8 cellular contexts compared by ENCODE assay signal in genomic region chr11:124194696-124195418, GRCh38. TPM values are rescaled to one million over a fixed set of nuclear protein-coding genes. Genes with fewer than 3 reads are reported as not detected.
DNase-seq lines count a peak whose midpoint lies in the region; ATAC-seq and TF ChIP-seq lines count a peak whose summit lies in the region.

No MANE protein-coding gene starts in this region.

- ATAC-seq in GM18867 (IDR thresholded peaks at IDR 0.05; ENCODE audit: unreplicated experiment): peak; percentile 85
- ATAC-seq in HG03039 (IDR thresholded peaks at IDR 0.05; ENCODE audit: unreplicated experiment): peak; percentile 82

- DNase-seq in CD1c-positive myeloid dendritic cell (ENCODE audit: extremely low spot score): peak; percentile 72
- peak; percentile 69 to 70 for DNase-seq in NCI-H2081 (lab: John Stamatoyannopoulos, UW)
- DNase-seq in activated CD4-positive, alpha-beta T cell treated with anti-CD3 and anti-CD28 coated beads, Interleukin-2, amount 50 U/mL, for 1 hour: peak; percentile 13
- peak in 1 of 2 donors; percentile 42 for DNase-seq in foreskin fibroblast
- peak; percentile 45 for DNase-seq in pulmonary artery endothelial cell (ENCODE audit: low read depth, low spot score)
- DNase-seq in DMS79 treated with DMSO at 0.1 percent for 48 hours (lab: John Stamatoyannopoulos, UW): no peak

- no peak overlapping the region for H3K4me3 ChIP-seq in foreskin fibroblast (ENCODE audit: low read depth in 1 of 2, low read length in 2 of 2)

- TF ChIP-seq CTCF in foreskin fibroblast (IDR thresholded peaks at IDR 0.05; ENCODE audit: low read depth, low read length): peak; percentile 76

RNA-seq across cellular contexts. Expression of gene OR10D3, which starts 11.7 kb away (rescaled TPM):
- not detected in 2 replicates for total RNA-seq in pulmonary artery endothelial cell

RNA-seq across cellular contexts. Expression of gene OR8G1, which starts 46.0 kb away (rescaled TPM):
- total RNA-seq in pulmonary artery endothelial cell: not detected in 2 replicates
